Comparison of ENCODE assay signal across 5 cellular contexts in the genomic region with DNA sequence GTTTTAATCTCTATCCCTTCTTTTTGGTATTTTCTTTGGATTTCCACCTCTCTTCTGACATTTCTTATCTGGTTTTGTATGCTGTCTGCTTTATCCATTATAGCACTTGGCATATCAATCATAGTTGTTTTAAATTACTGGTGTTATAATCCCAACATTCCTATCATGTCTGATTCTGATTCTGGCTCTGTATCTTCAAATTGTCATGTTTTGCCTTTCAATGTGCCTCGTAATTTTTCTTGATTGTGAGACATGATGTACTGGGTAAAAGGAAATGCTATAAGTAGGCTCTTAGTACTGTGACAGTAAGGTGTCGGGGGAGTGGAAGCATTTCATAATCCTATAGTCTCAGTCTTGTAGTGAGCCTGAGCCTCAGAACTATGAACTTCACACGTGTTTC.
"Had no signal": no experiment of that assay in that cellular context is flagged by ENCODE, and none has a peak within 500 bp of the region (broad histone marks: within the 10 kb centered on the region; RNA-seq: fewer than 3 reads in every experiment).

No MANE protein-coding gene starts in this region.

- FAIRE-seq: HepG2, K562 had no signal

- H3K4me3 ChIP-seq: K562 had no signal

- H3K27ac ChIP-seq: HL-60 had no signal

- DNase-seq: IMR-90, KBM-7 had no signal
